ENCODE assay signal across 9 cellular contexts in genomic region chr4:140116442-140117104, GRCh38. TPM values are rescaled to one million over a fixed set of nuclear protein-coding genes. Genes with fewer than 3 reads are reported as not detected.
DNase-seq lines count a peak whose midpoint lies in the region; ATAC-seq, FAIRE-seq and TF ChIP-seq lines count a peak whose summit lies in the region.
"Had no signal": no experiment of that assay in that cellular context is flagged by ENCODE, and none has a peak within 500 bp of the region (broad histone marks: within the 10 kb centered on the region; RNA-seq: fewer than 3 reads in every experiment).

No MANE protein-coding gene starts in this region.

- no peak overlapping the region for H3K9ac ChIP-seq in astrocyte (ENCODE audit: low read length)

- H4K20me1 ChIP-seq in astrocyte (ENCODE audit: insufficient read depth, low read length), result no peaks in the 10 kb centered on the region

- H3K4me3 Mint-ChIP-seq in astrocyte (ENCODE audit: unreplicated experiment), result peak overlapping the region; percentile 18
- H3K4me3 Mint-ChIP-seq in stimulated activated naive CD8-positive, alpha-beta T cell treated with anti-CD3 and anti-CD28 coated beads, Interleukin-15, Interleukin-2, amounts not matched to agents 100 ng/mL and 50 ng/mL, for 24 hours, result no peak overlapping the region

- no peak overlapping the region for H3K4me3 ChIP-seq in astrocyte (ENCODE audit: insufficient read depth, low read depth, low read length)

- no peaks in the 10 kb centered on the region for H3K36me3 ChIP-seq in astrocyte (ENCODE audit: insufficient read depth, low read length)

- peaks cover 3% of the 10 kb centered on the region for H3K36me3 Mint-ChIP-seq in astrocyte (ENCODE audit: low read depth, unreplicated experiment)
- no peaks in the 10 kb centered on the region for H3K36me3 Mint-ChIP-seq in stimulated activated naive CD8-positive, alpha-beta T cell treated with anti-CD3 and anti-CD28 coated beads, Interleukin-15, Interleukin-2, amounts not matched to agents 100 ng/mL and 50 ng/mL, for 24 hours (ENCODE audit: low read depth)

- H3K27ac ChIP-seq in astrocyte (ENCODE audit: low read depth, low read length), result peak overlapping the region; percentile 13
- no peak overlapping the region for H3K27ac ChIP-seq in caudate nucleus (ENCODE audit: low read depth, low read length)

- H3K9me3 ChIP-seq in astrocyte (ENCODE audit: insufficient read depth, low read depth, low read length), result no peaks in the 10 kb centered on the region

- no peaks in the 10 kb centered on the region for H3K27me3 Mint-ChIP-seq in astrocyte (ENCODE audit: low read depth, unreplicated experiment)
- no peaks in the 10 kb centered on the region for H3K27me3 Mint-ChIP-seq in stimulated activated naive CD8-positive, alpha-beta T cell treated with anti-CD3 and anti-CD28 coated beads, Interleukin-15, Interleukin-2, amounts not matched to agents 100 ng/mL and 50 ng/mL, for 24 hours

- no peaks in the 10 kb centered on the region for H3K27me3 ChIP-seq in astrocyte (ENCODE audit: insufficient read depth, low read length)

- H3K27ac Mint-ChIP-seq in astrocyte (ENCODE audit: unreplicated experiment), result peak overlapping the region; percentile 86
- peak overlapping the region; percentile 65 for H3K27ac Mint-ChIP-seq in stimulated activated naive CD8-positive, alpha-beta T cell treated with anti-CD3 and anti-CD28 coated beads, Interleukin-15, Interleukin-2, amounts not matched to agents 100 ng/mL and 50 ng/mL, for 24 hours

- H3K79me2 ChIP-seq in astrocyte (ENCODE audit: insufficient read depth, low read length), result no peaks in the 10 kb centered on the region

- peak overlapping the region; percentile 24 for H3K4me2 ChIP-seq in astrocyte (ENCODE audit: low read length)

- FAIRE-seq in astrocyte (lab: Jason Lieb, UNC), result peak; percentile 37

- no peak for TF ChIP-seq CTCF in astrocyte (IDR thresholded peaks at IDR 0.05; ENCODE audit: insufficient read depth, low read depth, low read length)

- H3K9me3 Mint-ChIP-seq in astrocyte (ENCODE audit: unreplicated experiment), result no peaks in the 10 kb centered on the region
- no peaks in the 10 kb centered on the region for H3K9me3 Mint-ChIP-seq in stimulated activated naive CD8-positive, alpha-beta T cell treated with anti-CD3 and anti-CD28 coated beads, Interleukin-15, Interleukin-2, amounts not matched to agents 100 ng/mL and 50 ng/mL, for 24 hours

- H3K4me1 ChIP-seq in astrocyte (ENCODE audit: insufficient read depth, low read length), result peaks cover 7% of the 10 kb centered on the region

- peak overlapping the region; percentile 52 for H2AFZ ChIP-seq in astrocyte (ENCODE audit: low read depth, low read length)

- peaks cover 19% of the 10 kb centered on the region for H3K4me1 Mint-ChIP-seq in astrocyte (ENCODE audit: low read depth, unreplicated experiment)
- peaks cover 49% of the 10 kb centered on the region for H3K4me1 Mint-ChIP-seq in stimulated activated naive CD8-positive, alpha-beta T cell treated with anti-CD3 and anti-CD28 coated beads, Interleukin-15, Interleukin-2, amounts not matched to agents 100 ng/mL and 50 ng/mL, for 24 hours (ENCODE audit: low read depth)

- peak; percentile 38 for DNase-seq in stimulated activated CD4-positive, alpha-beta T cell treated with anti-CD3 and anti-CD28 coated beads, Interleukin-15, amount 100 ng/mL, for 24 hours
- DNase-seq in stimulated activated CD4-positive, alpha-beta T cell treated with anti-CD3 and anti-CD28 coated beads, Interleukin-2, amount 100 ng/mL, for 48 hours, result no peak
- DNase-seq in NCI-H69 (lab: John Stamatoyannopoulos, UW), result peak; percentile 75
- DNase-seq in astrocyte (ENCODE audit: low read depth), result peak; percentile 44
- no peak for DNase-seq in caudate nucleus (lab: John Stamatoyannopoulos, UW)
- no peak for DNase-seq in NCI-H510A treated with DMSO at 0.1 percent for 48 hours (lab: John Stamatoyannopoulos, UW)
- DNase-seq: anterior cingulate cortex had no signal

- ATAC-seq in HG03039 (IDR thresholded peaks at IDR 0.05; ENCODE audit: unreplicated experiment), result no peak

RNA-seq across cellular contexts. Expression of gene MAML3, which starts 37.4 kb away (rescaled TPM):
- total RNA-seq in astrocyte, result 8.1 and 10.2 TPM in 2 replicates

Comparison
In these comparisons a context has a peak if more than half of its experiments do, and no peak if none do; other contexts are left out.
1. DNase-seq: peak in stimulated activated CD4-positive, alpha-beta T cell treated with anti-CD3 and anti-CD28 coated beads, Interleukin-15, amount 100 ng/mL, for 24 hours (single experiment), NCI-H69 (single experiment) and astrocyte (single experiment); none in stimulated activated CD4-positive, alpha-beta T cell treated with anti-CD3 and anti-CD28 coated beads, Interleukin-2, amount 100 ng/mL, for 48 hours (0 of 2), caudate nucleus (0 of 61) and NCI-H510A treated with DMSO at 0.1 percent for 48 hours (single experiment).